In genomic region chr6:13462380-13463326, GRCh38 we compare ENCODE assay signal across 11 cellular contexts. TPM values are rescaled to one million over a fixed set of nuclear protein-coding genes. Genes with fewer than 3 reads are reported as not detected.
DNase-seq lines count a peak whose midpoint lies in the region; ATAC-seq and TF ChIP-seq lines count a peak whose summit lies in the region.
"Had no signal": no experiment of that assay in that cellular context is flagged by ENCODE, and none has a peak within 500 bp of the region (broad histone marks: within the 10 kb centered on the region; RNA-seq: fewer than 3 reads in every experiment).

No MANE protein-coding gene starts in this region.

- no peaks in the 10 kb centered on the region for H3K27me3 Mint-ChIP-seq in T-helper 1 cell treated with Interleukin-12 subunit alpha and Interleukin-12 subunit beta and Interleukin-4 antibody, amounts not matched to agents 30 μg/mL and 1 μg/mL, for 36 hours (ENCODE audit: low read depth)
- H3K27me3 Mint-ChIP-seq in dendritic cell treated with granulocyte-macrophage colony-stimulating factor and Interleukin-4, amounts not matched to agents 40 ng/mL and 50 ng/mL, for 4 days, result no peaks in the 10 kb centered on the region
- H3K27me3 Mint-ChIP-seq in nephron progenitor cell (ENCODE audit: low read depth, poor library complexity), result no peaks in the 10 kb centered on the region

- no peaks in the 10 kb centered on the region for H3K9me3 Mint-ChIP-seq in T-helper 1 cell treated with Interleukin-12 subunit alpha and Interleukin-12 subunit beta and Interleukin-4 antibody, amounts not matched to agents 30 μg/mL and 1 μg/mL, for 36 hours
- no peaks in the 10 kb centered on the region for H3K9me3 Mint-ChIP-seq in dendritic cell treated with granulocyte-macrophage colony-stimulating factor and Interleukin-4, amounts not matched to agents 40 ng/mL and 50 ng/mL, for 4 days
- H3K9me3 Mint-ChIP-seq in nephron progenitor cell, result no peaks in the 10 kb centered on the region

- ATAC-seq in activated CD4-positive, CD25-positive, alpha-beta regulatory T cell treated with anti-CD3 and anti-CD28 coated beads, Interleukin-2, amount 50 U/mL, for 24 hours, result no peak

- no peak for DNase-seq in T-helper 1 cell
- no peak for DNase-seq in nephron progenitor cell
- no peak for DNase-seq in A172 (ENCODE audit: low spot score)
- DNase-seq in stimulated activated CD4-positive, alpha-beta T cell treated with anti-CD3 and anti-CD28 coated beads, Interleukin-2, amount 100 ng/mL, for 48 hours, result no peak
- DNase-seq: amniotic stem cell, KBM-7, NCI-H226 had no signal

- intact Hi-C loops in dendritic cell treated with granulocyte-macrophage colony-stimulating factor and Interleukin-4, amounts not matched to agents 40 ng/mL and 50 ng/mL, for 4 days (cut with micrococcal nuclease), result loop anchor here (10.0 kb wide), 1 partner anchor 62 kb away; no protein-coding TSS in a partner anchor

- TF ChIP-seq CTCF in nephron progenitor cell (IDR thresholded peaks at IDR 0.05), result no peak

- H3K9me3 ChIP-seq in KOPT-K1 (ENCODE audit: insufficient read depth, low read length, poor library complexity, severe bottlenecking), result no peaks in the 10 kb centered on the region

- peak overlapping the region; percentile 34 for H3K27ac Mint-ChIP-seq in T-helper 1 cell treated with Interleukin-12 subunit alpha and Interleukin-12 subunit beta and Interleukin-4 antibody, amounts not matched to agents 30 μg/mL and 1 μg/mL, for 36 hours
- H3K27ac Mint-ChIP-seq in dendritic cell treated with granulocyte-macrophage colony-stimulating factor and Interleukin-4, amounts not matched to agents 40 ng/mL and 50 ng/mL, for 4 days, result peak overlapping the region; percentile 65
- peak overlapping the region; percentile 62 for H3K27ac Mint-ChIP-seq in nephron progenitor cell

- H3K36me3 Mint-ChIP-seq in T-helper 1 cell treated with Interleukin-12 subunit alpha and Interleukin-12 subunit beta and Interleukin-4 antibody, amounts not matched to agents 30 μg/mL and 1 μg/mL, for 36 hours (ENCODE audit: low read depth), result no peaks in the 10 kb centered on the region
- peaks cover 32% of the 10 kb centered on the region for H3K36me3 Mint-ChIP-seq in dendritic cell treated with granulocyte-macrophage colony-stimulating factor and Interleukin-4, amounts not matched to agents 40 ng/mL and 50 ng/mL, for 4 days (ENCODE audit: low read depth)
- no peaks in the 10 kb centered on the region for H3K36me3 Mint-ChIP-seq in nephron progenitor cell (ENCODE audit: low read depth)

- peaks cover 25% of the 10 kb centered on the region for H3K4me1 Mint-ChIP-seq in T-helper 1 cell treated with Interleukin-12 subunit alpha and Interleukin-12 subunit beta and Interleukin-4 antibody, amounts not matched to agents 30 μg/mL and 1 μg/mL, for 36 hours (ENCODE audit: low read depth)
- peaks cover 69% of the 10 kb centered on the region for H3K4me1 Mint-ChIP-seq in dendritic cell treated with granulocyte-macrophage colony-stimulating factor and Interleukin-4, amounts not matched to agents 40 ng/mL and 50 ng/mL, for 4 days (ENCODE audit: low read depth)
- H3K4me1 Mint-ChIP-seq in nephron progenitor cell, result peaks cover 51% of the 10 kb centered on the region

- H3K27ac ChIP-seq in KOPT-K1 (ENCODE audit: low read depth, low read length, poor library complexity, severe bottlenecking), result peak overlapping the region; percentile 50

- no peaks in the 10 kb centered on the region for H3K36me3 ChIP-seq in KOPT-K1 (ENCODE audit: insufficient read depth, low read length)

- H3K4me3 Mint-ChIP-seq in T-helper 1 cell treated with Interleukin-12 subunit alpha and Interleukin-12 subunit beta and Interleukin-4 antibody, amounts not matched to agents 30 μg/mL and 1 μg/mL, for 36 hours, result no peak overlapping the region
- H3K4me3 Mint-ChIP-seq in dendritic cell treated with granulocyte-macrophage colony-stimulating factor and Interleukin-4, amounts not matched to agents 40 ng/mL and 50 ng/mL, for 4 days, result no peak overlapping the region
- H3K4me3 Mint-ChIP-seq in nephron progenitor cell, result peak overlapping the region; percentile 51

RNA-seq across cellular contexts. Expression of gene GFOD1, which starts 24.7 kb away (rescaled TPM):
- 2.5 and 3.3 TPM in 2 replicates for total RNA-seq in A172 (2014; rRNA removed; shearing (Covaris generic))
